1 cellular context compared by ENCODE assay signal in the genomic region with DNA sequence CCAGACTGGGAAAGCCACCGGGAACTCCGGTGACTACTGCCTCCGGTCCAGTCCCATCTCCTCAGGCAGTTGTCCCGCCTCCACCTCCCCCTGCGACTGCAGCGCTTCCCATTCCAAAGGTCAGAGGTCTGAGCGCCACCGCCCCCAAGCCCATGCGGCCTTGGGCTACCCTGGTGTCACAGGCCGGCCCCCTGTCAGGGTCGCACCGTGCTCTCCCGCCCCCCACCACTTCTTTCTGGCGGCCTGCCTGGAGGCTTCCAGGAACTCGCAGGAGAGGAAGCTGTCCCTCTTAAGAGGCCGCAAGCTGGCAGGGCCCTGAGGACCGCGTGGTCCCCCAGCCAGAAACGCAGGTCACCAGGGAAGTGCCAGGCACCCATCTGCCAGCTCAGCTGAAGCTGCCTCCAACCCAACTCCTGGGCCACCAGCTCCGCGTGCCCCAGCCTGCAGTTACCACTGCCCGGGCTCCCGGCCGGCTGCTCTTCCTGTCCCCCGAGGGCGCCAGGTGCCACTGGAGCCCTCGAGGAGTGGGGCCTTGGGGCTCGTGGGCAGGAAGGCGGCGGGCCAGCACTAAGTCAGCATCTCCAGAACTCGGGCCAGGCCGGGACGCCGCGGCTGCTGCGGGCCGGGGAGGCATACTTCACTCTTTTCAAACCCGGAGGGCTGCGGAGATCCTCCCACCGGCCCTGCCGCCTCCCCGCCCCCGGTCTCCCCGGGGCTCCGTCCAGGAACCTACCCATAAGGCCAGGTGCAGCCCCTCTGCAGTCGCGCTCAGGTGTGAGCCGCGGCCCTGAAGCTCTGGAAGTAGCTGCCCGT.
A peak's percentile ranks its signal among the peaks of the same experiment; 100 is the strongest.
TF ChIP-seq lines count a peak whose summit lies in the region.

No MANE protein-coding gene starts in this region.

TF ChIP-seq in HepG2, 621 proteins besides CTCF, POLR2A, EP300 and RAD21 (continued from another document and continues in another):
- TF ChIP-seq, protein P1, sequence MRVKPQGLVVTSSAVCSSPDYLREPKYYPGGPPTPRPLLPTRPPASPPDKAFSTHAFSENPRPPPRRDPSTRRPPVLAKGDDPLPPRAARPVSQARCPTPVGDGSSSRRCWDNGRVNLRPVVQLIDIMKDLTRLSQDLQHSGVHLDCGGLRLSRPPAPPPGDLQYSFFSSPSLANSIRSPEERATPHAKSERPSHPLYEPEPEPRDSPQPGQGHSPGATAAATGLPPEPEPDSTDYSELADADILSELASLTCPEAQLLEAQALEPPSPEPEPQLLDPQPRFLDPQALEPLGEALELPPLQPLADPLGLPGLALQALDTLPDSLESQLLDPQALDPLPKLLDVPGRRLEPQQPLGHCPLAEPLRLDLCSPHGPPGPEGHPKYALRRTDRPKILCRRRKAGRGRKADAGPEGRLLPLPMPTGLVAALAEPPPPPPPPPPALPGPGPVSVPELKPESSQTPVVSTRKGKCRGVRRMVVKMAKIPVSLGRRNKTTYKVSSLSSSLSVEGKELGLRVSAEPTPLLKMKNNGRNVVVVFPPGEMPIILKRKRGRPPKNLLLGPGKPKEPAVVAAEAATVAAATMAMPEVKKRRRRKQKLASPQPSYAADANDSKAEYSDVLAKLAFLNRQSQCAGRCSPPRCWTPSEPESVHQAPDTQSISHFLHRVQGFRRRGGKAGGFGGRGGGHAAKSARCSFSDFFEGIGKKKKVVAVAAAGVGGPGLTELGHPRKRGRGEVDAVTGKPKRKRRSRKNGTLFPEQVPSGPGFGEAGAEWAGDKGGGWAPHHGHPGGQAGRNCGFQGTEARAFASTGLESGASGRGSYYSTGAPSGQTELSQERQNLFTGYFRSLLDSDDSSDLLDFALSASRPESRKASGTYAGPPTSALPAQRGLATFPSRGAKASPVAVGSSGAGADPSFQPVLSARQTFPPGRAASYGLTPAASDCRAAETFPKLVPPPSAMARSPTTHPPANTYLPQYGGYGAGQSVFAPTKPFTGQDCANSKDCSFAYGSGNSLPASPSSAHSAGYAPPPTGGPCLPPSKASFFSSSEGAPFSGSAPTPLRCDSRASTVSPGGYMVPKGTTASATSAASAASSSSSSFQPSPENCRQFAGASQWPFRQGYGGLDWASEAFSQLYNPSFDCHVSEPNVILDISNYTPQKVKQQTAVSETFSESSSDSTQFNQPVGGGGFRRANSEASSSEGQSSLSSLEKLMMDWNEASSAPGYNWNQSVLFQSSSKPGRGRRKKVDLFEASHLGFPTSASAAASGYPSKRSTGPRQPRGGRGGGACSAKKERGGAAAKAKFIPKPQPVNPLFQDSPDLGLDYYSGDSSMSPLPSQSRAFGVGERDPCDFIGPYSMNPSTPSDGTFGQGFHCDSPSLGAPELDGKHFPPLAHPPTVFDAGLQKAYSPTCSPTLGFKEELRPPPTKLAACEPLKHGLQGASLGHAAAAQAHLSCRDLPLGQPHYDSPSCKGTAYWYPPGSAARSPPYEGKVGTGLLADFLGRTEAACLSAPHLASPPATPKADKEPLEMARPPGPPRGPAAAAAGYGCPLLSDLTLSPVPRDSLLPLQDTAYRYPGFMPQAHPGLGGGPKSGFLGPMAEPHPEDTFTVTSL (CRISPR knock-in tag; IDR thresholded peaks at IDR 0.05; ENCODE audit: borderline replicate concordance), result no peak
- TF ChIP-seq ZNF749 (CRISPR knock-in tag; IDR thresholded peaks at IDR 0.05; ENCODE audit: borderline replicate concordance) (peak; percentile 65; the same call in 1 of the 2 replicates), ZNF510 (CRISPR knock-in tag; IDR thresholded peaks at IDR 0.05; ENCODE audit: low read depth) (peak; percentile 80; the same call in 1 of the 2 replicates), RBM22 (optimal IDR thresholded peaks at IDR 0.05; ENCODE audit: low read length) (no peak), NCOR1 (IDR thresholded peaks at IDR 0.05; ENCODE audit: borderline replicate concordance, low read length) (peak; percentile 91), ZSCAN22 (CRISPR knock-in tag; IDR thresholded peaks at IDR 0.05) (0 out of 2 replicates have a peak, but pooled peaks have one; percentile 32), ZNF567 (CRISPR knock-in tag; IDR thresholded peaks at IDR 0.05; ENCODE audit: borderline replicate concordance) (peak; percentile 98), GATAD1 (CRISPR knock-in tag; IDR thresholded peaks at IDR 0.05) (peak; percentile 83), KAT2B (IDR thresholded peaks at IDR 0.05; ENCODE audit: borderline replicate concordance, low read depth, low read length) (no peak), ZNF33A (CRISPR knock-in tag; IDR thresholded peaks at IDR 0.05; ENCODE audit: borderline replicate concordance) (no peak), HCFC1 (IDR thresholded peaks at IDR 0.05; ENCODE audit: low read depth, low read length) (no peak), MED13 (CRISPR knock-in tag; IDR thresholded peaks at IDR 0.05) (peak; percentile 93), ZNF598 (CRISPR knock-in tag; IDR thresholded peaks at IDR 0.05; ENCODE audit: borderline replicate concordance) (peak; percentile 99), ZKSCAN8 (CRISPR knock-in tag; IDR thresholded peaks at IDR 0.05; ENCODE audit: borderline replicate concordance) (peak; percentile 53), NFKB2 (CRISPR knock-in tag; IDR thresholded peaks at IDR 0.05; ENCODE audit: borderline replicate concordance) (peak; percentile 97), KAT7 (CRISPR knock-in tag; IDR thresholded peaks at IDR 0.05; ENCODE audit: borderline replicate concordance) (peak; percentile 99), MTF1 (CRISPR knock-in tag; IDR thresholded peaks at IDR 0.05) (peak; percentile 64), TOE1 (CRISPR knock-in tag; IDR thresholded peaks at IDR 0.05) (no peak; the same call in 1 of the 2 replicates), SRSF4 (IDR thresholded peaks at IDR 0.05; ENCODE audit: low read depth, low read length, poor library complexity, severe bottlenecking) (no peak), FIP1L1 (IDR thresholded peaks at IDR 0.05; ENCODE audit: borderline replicate concordance, insufficient read depth, low read depth, low read length) (peak; percentile 43; the same call in 1 of the 2 replicates), BRCA1 (CRISPR knock-in tag; IDR thresholded peaks at IDR 0.05) (no peak; the same call in 1 of the 2 replicates), RXRA (CRISPR knock-in tag; IDR thresholded peaks at IDR 0.05) (peak; percentile 93), YY1 (IDR thresholded peaks at IDR 0.05; ENCODE audit: insufficient read depth, insufficient replicate concordance, low read depth, low read length) (peak; percentile 44), ZNF3 (CRISPR knock-in tag; IDR thresholded peaks at IDR 0.05) (no peak)
- TF ChIP-seq, protein P2, sequence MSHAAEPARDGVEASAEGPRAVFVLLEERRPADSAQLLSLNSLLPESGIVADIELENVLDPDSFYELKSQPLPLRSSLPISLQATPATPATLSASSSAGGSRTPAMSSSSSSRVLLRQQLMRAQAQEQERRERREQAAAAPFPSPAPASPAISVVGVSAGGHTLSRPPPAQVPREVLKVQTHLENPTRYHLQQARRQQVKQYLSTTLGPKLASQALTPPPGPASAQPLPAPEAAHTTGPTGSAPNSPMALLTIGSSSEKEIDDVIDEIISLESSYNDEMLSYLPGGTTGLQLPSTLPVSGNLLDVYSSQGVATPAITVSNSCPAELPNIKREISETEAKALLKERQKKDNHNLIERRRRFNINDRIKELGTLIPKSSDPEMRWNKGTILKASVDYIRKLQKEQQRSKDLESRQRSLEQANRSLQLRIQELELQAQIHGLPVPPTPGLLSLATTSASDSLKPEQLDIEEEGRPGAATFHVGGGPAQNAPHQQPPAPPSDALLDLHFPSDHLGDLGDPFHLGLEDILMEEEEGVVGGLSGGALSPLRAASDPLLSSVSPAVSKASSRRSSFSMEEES (CRISPR knock-in tag; IDR thresholded peaks at IDR 0.05), result peak; percentile 77; the same call in 1 of the 2 replicates
- TF ChIP-seq, protein P3, sequence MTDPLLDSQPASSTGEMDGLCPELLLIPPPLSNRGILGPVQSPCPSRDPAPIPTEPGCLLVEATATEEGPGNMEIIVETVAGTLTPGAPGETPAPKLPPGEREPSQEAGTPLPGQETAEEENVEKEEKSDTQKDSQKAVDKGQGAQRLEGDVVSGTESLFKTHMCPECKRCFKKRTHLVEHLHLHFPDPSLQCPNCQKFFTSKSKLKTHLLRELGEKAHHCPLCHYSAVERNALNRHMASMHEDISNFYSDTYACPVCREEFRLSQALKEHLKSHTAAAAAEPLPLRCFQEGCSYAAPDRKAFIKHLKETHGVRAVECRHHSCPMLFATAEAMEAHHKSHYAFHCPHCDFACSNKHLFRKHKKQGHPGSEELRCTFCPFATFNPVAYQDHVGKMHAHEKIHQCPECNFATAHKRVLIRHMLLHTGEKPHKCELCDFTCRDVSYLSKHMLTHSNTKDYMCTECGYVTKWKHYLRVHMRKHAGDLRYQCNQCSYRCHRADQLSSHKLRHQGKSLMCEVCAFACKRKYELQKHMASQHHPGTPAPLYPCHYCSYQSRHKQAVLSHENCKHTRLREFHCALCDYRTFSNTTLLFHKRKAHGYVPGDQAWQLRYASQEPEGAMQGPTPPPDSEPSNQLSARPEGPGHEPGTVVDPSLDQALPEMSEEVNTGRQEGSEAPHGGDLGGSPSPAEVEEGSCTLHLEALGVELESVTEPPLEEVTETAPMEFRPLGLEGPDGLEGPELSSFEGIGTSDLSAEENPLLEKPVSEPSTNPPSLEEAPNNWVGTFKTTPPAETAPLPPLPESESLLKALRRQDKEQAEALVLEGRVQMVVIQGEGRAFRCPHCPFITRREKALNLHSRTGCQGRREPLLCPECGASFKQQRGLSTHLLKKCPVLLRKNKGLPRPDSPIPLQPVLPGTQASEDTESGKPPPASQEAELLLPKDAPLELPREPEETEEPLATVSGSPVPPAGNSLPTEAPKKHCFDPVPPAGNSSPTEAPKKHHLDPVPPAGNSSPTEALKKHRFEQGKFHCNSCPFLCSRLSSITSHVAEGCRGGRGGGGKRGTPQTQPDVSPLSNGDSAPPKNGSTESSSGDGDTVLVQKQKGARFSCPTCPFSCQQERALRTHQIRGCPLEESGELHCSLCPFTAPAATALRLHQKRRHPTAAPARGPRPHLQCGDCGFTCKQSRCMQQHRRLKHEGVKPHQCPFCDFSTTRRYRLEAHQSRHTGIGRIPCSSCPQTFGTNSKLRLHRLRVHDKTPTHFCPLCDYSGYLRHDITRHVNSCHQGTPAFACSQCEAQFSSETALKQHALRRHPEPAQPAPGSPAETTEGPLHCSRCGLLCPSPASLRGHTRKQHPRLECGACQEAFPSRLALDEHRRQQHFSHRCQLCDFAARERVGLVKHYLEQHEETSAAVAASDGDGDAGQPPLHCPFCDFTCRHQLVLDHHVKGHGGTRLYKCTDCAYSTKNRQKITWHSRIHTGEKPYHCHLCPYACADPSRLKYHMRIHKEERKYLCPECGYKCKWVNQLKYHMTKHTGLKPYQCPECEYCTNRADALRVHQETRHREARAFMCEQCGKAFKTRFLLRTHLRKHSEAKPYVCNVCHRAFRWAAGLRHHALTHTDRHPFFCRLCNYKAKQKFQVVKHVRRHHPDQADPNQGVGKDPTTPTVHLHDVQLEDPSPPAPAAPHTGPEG (CRISPR knock-in tag; IDR thresholded peaks at IDR 0.05), result peak; percentile 91
- TF ChIP-seq, protein P4, sequence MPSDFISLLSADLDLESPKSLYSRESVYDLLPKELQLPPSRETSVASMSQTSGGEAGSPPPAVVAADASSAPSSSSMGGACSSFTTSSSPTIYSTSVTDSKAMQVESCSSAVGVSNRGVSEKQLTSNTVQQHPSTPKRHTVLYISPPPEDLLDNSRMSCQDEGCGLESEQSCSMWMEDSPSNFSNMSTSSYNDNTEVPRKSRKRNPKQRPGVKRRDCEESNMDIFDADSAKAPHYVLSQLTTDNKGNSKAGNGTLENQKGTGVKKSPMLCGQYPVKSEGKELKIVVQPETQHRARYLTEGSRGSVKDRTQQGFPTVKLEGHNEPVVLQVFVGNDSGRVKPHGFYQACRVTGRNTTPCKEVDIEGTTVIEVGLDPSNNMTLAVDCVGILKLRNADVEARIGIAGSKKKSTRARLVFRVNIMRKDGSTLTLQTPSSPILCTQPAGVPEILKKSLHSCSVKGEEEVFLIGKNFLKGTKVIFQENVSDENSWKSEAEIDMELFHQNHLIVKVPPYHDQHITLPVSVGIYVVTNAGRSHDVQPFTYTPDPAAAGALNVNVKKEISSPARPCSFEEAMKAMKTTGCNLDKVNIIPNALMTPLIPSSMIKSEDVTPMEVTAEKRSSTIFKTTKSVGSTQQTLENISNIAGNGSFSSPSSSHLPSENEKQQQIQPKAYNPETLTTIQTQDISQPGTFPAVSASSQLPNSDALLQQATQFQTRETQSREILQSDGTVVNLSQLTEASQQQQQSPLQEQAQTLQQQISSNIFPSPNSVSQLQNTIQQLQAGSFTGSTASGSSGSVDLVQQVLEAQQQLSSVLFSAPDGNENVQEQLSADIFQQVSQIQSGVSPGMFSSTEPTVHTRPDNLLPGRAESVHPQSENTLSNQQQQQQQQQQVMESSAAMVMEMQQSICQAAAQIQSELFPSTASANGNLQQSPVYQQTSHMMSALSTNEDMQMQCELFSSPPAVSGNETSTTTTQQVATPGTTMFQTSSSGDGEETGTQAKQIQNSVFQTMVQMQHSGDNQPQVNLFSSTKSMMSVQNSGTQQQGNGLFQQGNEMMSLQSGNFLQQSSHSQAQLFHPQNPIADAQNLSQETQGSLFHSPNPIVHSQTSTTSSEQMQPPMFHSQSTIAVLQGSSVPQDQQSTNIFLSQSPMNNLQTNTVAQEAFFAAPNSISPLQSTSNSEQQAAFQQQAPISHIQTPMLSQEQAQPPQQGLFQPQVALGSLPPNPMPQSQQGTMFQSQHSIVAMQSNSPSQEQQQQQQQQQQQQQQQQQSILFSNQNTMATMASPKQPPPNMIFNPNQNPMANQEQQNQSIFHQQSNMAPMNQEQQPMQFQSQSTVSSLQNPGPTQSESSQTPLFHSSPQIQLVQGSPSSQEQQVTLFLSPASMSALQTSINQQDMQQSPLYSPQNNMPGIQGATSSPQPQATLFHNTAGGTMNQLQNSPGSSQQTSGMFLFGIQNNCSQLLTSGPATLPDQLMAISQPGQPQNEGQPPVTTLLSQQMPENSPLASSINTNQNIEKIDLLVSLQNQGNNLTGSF (CRISPR knock-in tag; IDR thresholded peaks at IDR 0.05), result peak; percentile 78; the same call in 1 of the 2 replicates
- TF ChIP-seq, protein P5, sequence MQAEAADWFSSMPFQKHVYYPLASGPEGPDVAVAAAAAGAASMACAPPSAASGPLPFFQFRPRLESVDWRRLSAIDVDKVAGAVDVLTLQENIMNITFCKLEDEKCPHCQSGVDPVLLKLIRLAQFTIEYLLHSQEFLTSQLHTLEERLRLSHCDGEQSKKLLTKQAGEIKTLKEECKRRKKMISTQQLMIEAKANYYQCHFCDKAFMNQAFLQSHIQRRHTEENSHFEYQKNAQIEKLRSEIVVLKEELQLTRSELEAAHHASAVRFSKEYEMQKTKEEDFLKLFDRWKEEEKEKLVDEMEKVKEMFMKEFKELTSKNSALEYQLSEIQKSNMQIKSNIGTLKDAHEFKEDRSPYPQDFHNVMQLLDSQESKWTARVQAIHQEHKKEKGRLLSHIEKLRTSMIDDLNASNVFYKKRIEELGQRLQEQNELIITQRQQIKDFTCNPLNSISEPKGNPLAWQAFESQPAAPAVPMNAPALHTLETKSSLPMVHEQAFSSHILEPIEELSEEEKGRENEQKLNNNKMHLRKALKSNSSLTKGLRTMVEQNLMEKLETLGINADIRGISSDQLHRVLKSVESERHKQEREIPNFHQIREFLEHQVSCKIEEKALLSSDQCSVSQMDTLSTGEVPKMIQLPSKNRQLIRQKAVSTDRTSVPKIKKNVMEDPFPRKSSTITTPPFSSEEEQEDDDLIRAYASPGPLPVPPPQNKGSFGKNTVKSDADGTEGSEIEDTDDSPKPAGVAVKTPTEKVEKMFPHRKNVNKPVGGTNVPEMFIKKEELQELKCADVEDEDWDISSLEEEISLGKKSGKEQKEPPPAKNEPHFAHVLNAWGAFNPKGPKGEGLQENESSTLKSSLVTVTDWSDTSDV (CRISPR knock-in tag; IDR thresholded peaks at IDR 0.05), result no peak; the same call in 1 of the 2 replicates
- TF ChIP-seq, protein P6, sequence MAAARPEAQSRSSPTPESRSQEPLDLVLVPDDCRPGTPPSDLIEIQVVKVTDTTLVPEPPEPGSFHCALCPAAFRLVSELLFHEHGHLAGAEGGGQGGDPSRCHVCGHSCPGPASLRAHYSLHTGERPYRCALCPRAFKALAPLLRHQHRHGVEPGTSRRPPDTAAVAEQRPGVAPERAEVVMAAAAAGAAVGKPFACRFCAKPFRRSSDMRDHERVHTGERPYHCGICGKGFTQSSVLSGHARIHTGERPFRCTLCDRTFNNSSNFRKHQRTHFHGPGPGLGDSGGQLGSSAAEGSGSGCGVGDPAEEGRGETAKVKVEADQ (CRISPR knock-in tag; IDR thresholded peaks at IDR 0.05; ENCODE audit: borderline replicate concordance), result no peak; the same call in 1 of the 2 replicates
